ENCODE assay signal across 25 cellular contexts in genomic region chr5:62560786-62561185, GRCh38.
"Had no signal": no experiment of that assay in that cellular context is flagged by ENCODE, and none has a peak within 500 bp of the region (broad histone marks: within the 10 kb centered on the region; RNA-seq: fewer than 3 reads in every experiment).

No MANE protein-coding gene starts in this region.

- H3K9me3 ChIP-seq: neutrophil, psoas muscle, uterus had no signal

- H3K4me3 Mint-ChIP-seq: mesothelial cell of epicardium; naive B cell; natural killer cell; nephron progenitor cell; neural progenitor cell; stimulated activated effector memory CD8-positive, alpha-beta T cell treated with anti-CD3 and anti-CD28 coated beads, Interleukin-12 subunit alpha, Interleukin-12 subunit beta, amount 100 ng/mL, for 72 hours; stimulated activated naive CD8-positive, alpha-beta T cell treated with anti-CD3 and anti-CD28 coated beads, Interleukin-15, Interleukin-2, amounts not matched to agents 100 ng/mL and 50 ng/mL, for 24 hours; type B pancreatic cell had no signal

- H3K4me1 Mint-ChIP-seq: nephron progenitor cell; neural progenitor cell; stimulated activated effector memory CD8-positive, alpha-beta T cell treated with anti-CD3 and anti-CD28 coated beads, Interleukin-12 subunit alpha, Interleukin-12 subunit beta, amount 100 ng/mL, for 72 hours had no signal

- H3K4me1 ChIP-seq: neural progenitor cell, parathyroid adenoma, psoas muscle, sigmoid colon, spleen, tibial nerve, uterus had no signal

- H3K9me3 Mint-ChIP-seq: natural killer cell, type B pancreatic cell had no signal

- H3K36me3 ChIP-seq: neural progenitor cell, neutrophil, uterus had no signal

- H3K36me3 Mint-ChIP-seq: natural killer cell had no signal

- H3K27me3 ChIP-seq: hepatocyte, neural progenitor cell, neutrophil, sigmoid colon, spleen, tibial nerve, uterus had no signal

- H3K4me3 ChIP-seq: hepatocyte, left ventricle myocardium inferior, lung, neural progenitor cell, psoas muscle, sigmoid colon, spleen, tibial nerve, uterus had no signal

- ATAC-seq: natural killer cell; psoas muscle; right cardiac atrium; stimulated activated effector memory CD8-positive, alpha-beta T cell treated with anti-CD3 and anti-CD28 coated beads, Interleukin-12 subunit alpha, Interleukin-12 subunit beta, amount 100 ng/mL, for 72 hours had no signal

- DNase-seq: islet precursor cell; left ventricle myocardium inferior; mesendoderm; naive B cell; natural killer cell; nephron progenitor cell; occipital lobe; psoas muscle; right cardiac atrium; sigmoid colon; small intestine; spleen; stimulated activated CD4-positive, alpha-beta T cell treated with anti-CD3 and anti-CD28 coated beads, Interleukin-4, amount 100 ng/mL, for 24 hours; stimulated activated naive CD4-positive, alpha-beta T cell; uterus had no signal

- H3K27ac Mint-ChIP-seq: mesothelial cell of epicardium; natural killer cell; neural progenitor cell; stimulated activated effector memory CD8-positive, alpha-beta T cell treated with anti-CD3 and anti-CD28 coated beads, Interleukin-12 subunit alpha, Interleukin-12 subunit beta, amount 100 ng/mL, for 72 hours; stimulated activated naive CD8-positive, alpha-beta T cell treated with anti-CD3 and anti-CD28 coated beads, Interleukin-15, Interleukin-2, amounts not matched to agents 100 ng/mL and 50 ng/mL, for 24 hours; type B pancreatic cell had no signal

- H3K9ac ChIP-seq: neural progenitor cell, parathyroid adenoma had no signal

- H3K27me3 Mint-ChIP-seq: naive B cell; stimulated activated naive CD8-positive, alpha-beta T cell treated with anti-CD3 and anti-CD28 coated beads, Interleukin-15, Interleukin-2, amounts not matched to agents 100 ng/mL and 50 ng/mL, for 24 hours; type B pancreatic cell had no signal
